ENCODE assay signal across 8 cellular contexts in genomic region chr20:2451939-2452732, GRCh38. TPM values are rescaled to one million over a fixed set of nuclear protein-coding genes. Genes with fewer than 3 reads are reported as not detected.
DNase-seq lines count a peak whose midpoint lies in the region; ATAC-seq, FAIRE-seq and TF ChIP-seq lines count a peak whose summit lies in the region.

No MANE protein-coding gene starts in this region.

- no peaks in the 10 kb centered on the region for H3K9me2 ChIP-seq in Loucy (replicated peaks; ENCODE audit: low read depth, low read length)

- no peaks in the 10 kb centered on the region for H3F3A ChIP-seq in Loucy (ENCODE audit: low read depth)

- no peak overlapping the region for H3K9ac ChIP-seq in Loucy (ENCODE audit: low read depth, low read length, poor library complexity, severe bottlenecking)

- FAIRE-seq in frontal cortex (lab: Jason Lieb, UNC): no peak

- H2AFZ ChIP-seq in Loucy (ENCODE audit: low read length) (no peak overlapping the region), osteoblast (ENCODE audit: low read length) (no peak overlapping the region)

- no peak overlapping the region for H3K4me2 ChIP-seq in Loucy (ENCODE audit: low read depth, low read length, poor library complexity, severe bottlenecking)
- no peak overlapping the region for H3K4me2 ChIP-seq in osteoblast (ENCODE audit: insufficient read depth, low read length)

- H4K20me1 ChIP-seq in Loucy (ENCODE audit: insufficient read depth, low read length, poor library complexity, severe bottlenecking) (no peaks in the 10 kb centered on the region), osteoblast (ENCODE audit: insufficient read depth, low read length) (no peaks in the 10 kb centered on the region)

- H3K27ac ChIP-seq in osteoblast (ENCODE audit: low read depth, low read length) (no peak overlapping the region), uterus (no peak overlapping the region)

- H3K79me2 ChIP-seq in Loucy (ENCODE audit: insufficient read depth, low read length): no peaks in the 10 kb centered on the region
- H3K79me2 ChIP-seq in osteoblast (ENCODE audit: insufficient read depth, low read length): no peaks in the 10 kb centered on the region

- no peak for ATAC-seq in HG02798 (IDR thresholded peaks at IDR 0.05; ENCODE audit: poor library complexity, unreplicated experiment)

- H3K4me1 ChIP-seq in Loucy (ENCODE audit: insufficient read depth, low read length, poor library complexity, severe bottlenecking) (no peaks in the 10 kb centered on the region), osteoblast (ENCODE audit: insufficient read depth, low read length) (peaks cover 7% of the 10 kb centered on the region), uterus (no peaks in the 10 kb centered on the region)

- H3K9me3 ChIP-seq in Loucy (ENCODE audit: insufficient read depth, low read depth, low read length) (no peaks in the 10 kb centered on the region), osteoblast (ENCODE audit: low read depth, low read length) (no peaks in the 10 kb centered on the region), uterus (no peaks in the 10 kb centered on the region)

- intact Hi-C loops in uterus (cut with DNase I; ENCODE audit: low total_unique reads): no loop called here

- peak; percentile 94 for TF ChIP-seq CTCF in Loucy (conservative IDR thresholded peaks at IDR 0.05; ENCODE audit: low read length)
- TF ChIP-seq CTCF in osteoblast (IDR thresholded peaks at IDR 0.05; ENCODE audit: extremely low read depth, low read depth, low read length): peak; percentile 97
- TF ChIP-seq CTCF in uterus (IDR thresholded peaks at IDR 0.05): peak; percentile 36 to 71 (median 57)

- no peak overlapping the region for H3K4me3 ChIP-seq in Loucy (ENCODE audit: low read length, poor library complexity, severe bottlenecking)
- no peak overlapping the region for H3K4me3 ChIP-seq in osteoblast (ENCODE audit: insufficient read depth, low read length)
- H3K4me3 ChIP-seq in uterus: no peak overlapping the region

- DNase-seq in DMS79 treated with DMSO at 0.1 percent for 48 hours (lab: John Stamatoyannopoulos, UW): peak; percentile 17
- DNase-seq in SHP77 treated with DMSO at 0.1 percent for 48 hours (lab: John Stamatoyannopoulos, UW): peak; percentile 59
- peak; percentile 44 for DNase-seq in activated T-helper 9 cell treated with anti-CD3 and anti-CD28 coated beads, Interleukin-2, amount 50 U/mL, for 16 hours (ENCODE audit: low read depth)
- peak; percentile 8 to 54 for DNase-seq in frontal cortex (ENCODE audit: low spot score in 2 of 2)
- DNase-seq in osteoblast (ENCODE audit: insufficient read length, low spot score, missing footprints): peak; percentile 69
- peak; percentile 47 to 48 for DNase-seq in uterus

- no peaks in the 10 kb centered on the region for H3K36me3 ChIP-seq in Loucy (ENCODE audit: insufficient read depth, low read length)
- no peaks in the 10 kb centered on the region for H3K36me3 ChIP-seq in osteoblast (ENCODE audit: insufficient read depth, low read length)
- no peaks in the 10 kb centered on the region for H3K36me3 ChIP-seq in uterus

- H3K27me3 ChIP-seq in Loucy (ENCODE audit: insufficient read depth, low read length, poor library complexity, severe bottlenecking) (no peaks in the 10 kb centered on the region), osteoblast (ENCODE audit: insufficient read depth, low read length) (peaks cover 4% of the 10 kb centered on the region), uterus (no peaks in the 10 kb centered on the region)

- no peak for TF ChIP-seq POLR2A in uterus (IDR thresholded peaks at IDR 0.05)

RNA-seq across cellular contexts. Expression of gene SNRPB, which starts 18.5 kb away (rescaled TPM):
- total RNA-seq in frontal cortex: 59.1 TPM
- 99.3 and 109 TPM in 2 replicates for total RNA-seq in osteoblast
- 100 to 1,000 TPM; 108 to 268 (median 133) TPM for total RNA-seq in uterus

RNA-seq across cellular contexts. Expression of gene ZNF343, which starts 56.6 kb away (rescaled TPM):
- 8.6 TPM for total RNA-seq in frontal cortex
- total RNA-seq in osteoblast: 6.9 and 12.7 TPM in 2 replicates
- total RNA-seq in uterus: 10 to 100 TPM; 11.2 to 20.5 (median 15.1) TPM

Comparison
In these comparisons a context has a peak if more than half of its experiments do, and no peak if none do; other contexts are left out.
1. DNase-seq: peak in every context shown above with its lines; median percentile 69 in osteoblast; 59 in SHP77 treated with DMSO at 0.1 percent for 48 hours; 48 in uterus; 44 in activated T-helper 9 cell treated with anti-CD3 and anti-CD28 coated beads, Interleukin-2, amount 50 U/mL, for 16 hours; 31 in frontal cortex; 17 in DMS79 treated with DMSO at 0.1 percent for 48 hours.